In genomic region chr4:58981828-58982227, GRCh38 we compare ENCODE assay signal across 35 cellular contexts.
"Had no signal": no experiment of that assay in that cellular context is flagged by ENCODE, and none has a peak within 500 bp of the region (broad histone marks: within the 10 kb centered on the region; RNA-seq: fewer than 3 reads in every experiment).

No MANE protein-coding gene starts in this region.

- H3K4me3 ChIP-seq: MG63 had no signal

- DNase-seq: Karpas-422, Kasumi-1, KG1, MG63, MM.1S, MV-4-11, NCI-H1048, NCI-H1092, NCI-H1092 treated with DMSO at 0.1 percent for 48 hours, NCI-H1105, NCI-H1105 treated with DMSO at 0.1 percent for 48 hours, NCI-H1417, NCI-H1417 treated with DMSO at 0.1 percent for 48 hours, NCI-H1436, NCI-H1436 treated with DMSO at 0.1 percent for 48 hours, NCI-H146, NCI-H1694, NCI-H1694 treated with DMSO at 0.1 percent for 48 hours, NCI-H187, NCI-H187 treated with DMSO at 0.1 percent for 48 hours, NCI-H1930, NCI-H2029, NCI-H2029 treated with DMSO at 0.1 percent for 48 hours, NCI-H2081, NCI-H2081 treated with DMSO at 0.1 percent for 48 hours, NCI-H2107, NCI-H2171, NCI-H2171 treated with DMSO at 0.1 percent for 48 hours, NCI-H2227 treated with DMSO at 0.1 percent for 48 hours, NCI-H226, NCI-H345, NCI-H446, NCI-H446 treated with DMSO at 0.1 percent for 48 hours, NCI-H510A had no signal

- H3K9me3 ChIP-seq: MG63 had no signal

- H3K36me3 ChIP-seq: MG63 had no signal

- H3K27me3 ChIP-seq: MG63 had no signal

- H3K27ac ChIP-seq: KMS-11 had no signal
